In genomic region chr16:2976201-2976600, GRCh38 we compare ENCODE assay signal across 20 cellular contexts. TPM values are rescaled to one million over a fixed set of nuclear protein-coding genes. Genes with fewer than 3 reads are reported as not detected.
"Had no signal": no experiment of that assay in that cellular context is flagged by ENCODE, and none has a peak within 500 bp of the region (broad histone marks: within the 10 kb centered on the region; RNA-seq: fewer than 3 reads in every experiment).

No MANE protein-coding gene starts in this region.

- H3K4me2 ChIP-seq: hepatocyte had no signal

- H3K36me3 ChIP-seq: pancreas, thoracic aorta, transverse colon had no signal

- ATAC-seq: left lobe of liver; natural killer cell treated with Interleukin-12 subunit alpha and Interleukin-12 subunit beta and Interleukin-15 and Interleukin-18, amount 100 ng/mL, for 72 hours; right cardiac atrium had no signal

- FAIRE-seq: pancreas, small intestine had no signal

- H2AFZ ChIP-seq: hepatocyte had no signal

- H3K27me3 ChIP-seq: hepatocyte, pancreas had no signal

- H3K27ac ChIP-seq: coronary artery, hepatocyte, thoracic aorta, transverse colon had no signal

- H3K4me3 ChIP-seq: coronary artery, dorsolateral prefrontal cortex, hepatocyte, pancreas, stomach, thoracic aorta, transverse colon had no signal

- DNase-seq: dorsolateral prefrontal cortex; effector CD8-positive, alpha-beta T cell; foreskin melanocyte; kidney glomerular epithelial cell; mammary epithelial cell; occipital lobe; small intestine; stimulated activated CD4-positive, alpha-beta T cell treated with anti-CD3 and anti-CD28 coated beads, Interleukin-12 subunit alpha, Interleukin-12 subunit beta, amount 100 ng/mL, for 4 hours; stimulated activated naive CD4-positive, alpha-beta T cell; stomach; transverse colon had no signal

- H3K9me3 ChIP-seq: pancreas, stomach, thoracic aorta, transverse colon had no signal

RNA-seq across cellular contexts. Expression of gene KREMEN2, which starts 12.1 kb away (rescaled TPM):
- total RNA-seq: left lobe of liver; natural killer cell treated with Interleukin-12 subunit alpha and Interleukin-12 subunit beta and Interleukin-15 and Interleukin-18, amount 100 ng/mL, for 72 hours; occipital lobe; right cardiac atrium; thoracic aorta; ureter had no signal
- polyA plus RNA-seq: right cardiac atrium had no signal

RNA-seq across cellular contexts. Expression of gene CLDN9, which starts 36.5 kb away (rescaled TPM):
- total RNA-seq: mammary epithelial cell, occipital lobe, stomach had no signal
- polyA plus RNA-seq: mammary epithelial cell had no signal

RNA-seq across cellular contexts. Expression of gene CLDN6, which starts 41.8 kb away (rescaled TPM):
- total RNA-seq: lower leg skin; mammary epithelial cell; natural killer cell treated with Interleukin-12 subunit alpha and Interleukin-12 subunit beta and Interleukin-15 and Interleukin-18, amount 100 ng/mL, for 72 hours; occipital lobe; right cardiac atrium; stomach; thoracic aorta; transverse colon; ureter had no signal
- polyA plus RNA-seq: right cardiac atrium, stomach had no signal
